ENCODE assay signal across 9 cellular contexts in the genomic region with DNA sequence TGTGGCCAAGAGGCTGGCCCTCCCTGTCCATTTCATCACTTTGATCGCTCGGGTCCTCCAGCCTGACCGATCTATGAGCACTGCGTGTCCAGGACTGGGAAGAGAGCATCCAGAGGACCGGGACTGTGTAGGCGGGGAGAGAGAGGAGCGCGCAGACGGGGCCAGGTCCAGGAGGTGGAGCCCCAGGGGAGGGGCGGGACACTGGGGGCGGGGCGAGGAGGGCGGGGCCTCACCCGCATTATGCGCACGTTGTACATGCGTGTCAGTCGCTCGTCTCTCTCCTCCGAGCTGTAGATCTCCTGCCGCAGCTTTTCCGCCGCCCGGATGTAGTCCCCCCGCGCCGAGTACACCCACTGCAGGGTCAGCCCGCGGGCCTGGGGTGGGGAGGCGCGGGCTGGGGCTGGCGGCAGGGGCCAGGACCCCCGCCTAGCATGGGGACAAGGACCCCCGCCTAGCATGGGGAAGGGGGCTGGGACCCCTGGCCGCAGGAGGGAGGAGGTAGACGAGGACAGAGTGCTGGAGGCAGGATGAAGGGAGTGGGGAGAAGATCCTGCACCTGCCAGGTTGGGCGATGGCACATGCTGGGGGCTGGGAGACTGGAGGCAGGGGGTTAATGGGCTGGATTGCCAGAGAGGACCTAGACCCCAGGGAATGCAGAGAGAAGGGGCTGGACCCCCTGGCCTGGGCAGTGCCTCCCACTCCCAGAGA. TPM values are rescaled to one million over a fixed set of nuclear protein-coding genes. Genes with fewer than 3 reads are reported as not detected.
DNase-seq lines count a peak whose midpoint lies in the region; ATAC-seq and TF ChIP-seq lines count a peak whose summit lies in the region.
"Had no signal": no experiment of that assay in that cellular context is flagged by ENCODE, and none has a peak within 500 bp of the region (broad histone marks: within the 10 kb centered on the region; RNA-seq: fewer than 3 reads in every experiment).

No MANE protein-coding gene starts in this region.

- DNase-seq in GM10248 (ENCODE audit: extremely low spot score) (peak; percentile 97), NCI-H2081 (lab: John Stamatoyannopoulos, UW) (peak; percentile 85), WTC11 (ENCODE audit: low spot score) (peak; percentile 87), mammary epithelial cell (peak; percentile 70), iris pigment epithelial cell (ENCODE audit: low read depth) (peak; percentile 88), DMS79 treated with DMSO at 0.1 percent for 48 hours (lab: John Stamatoyannopoulos, UW) (no peak)
- peak; percentile 76 to 83 for DNase-seq in stimulated activated CD4-positive, alpha-beta T cell treated with anti-CD3 and anti-CD28 coated beads, Interleukin-1b, Interleukin-23, amount 100 ng/mL, for 1 hour (ENCODE audit: low read depth in 2 of 2)

- no peak overlapping the region for H3K27ac Mint-ChIP-seq in WTC11

- H4K20me1 ChIP-seq in mammary epithelial cell (ENCODE audit: insufficient read depth, low read length), result no peaks in the 10 kb centered on the region

- intact Hi-C loops in mammary epithelial cell (cut with micrococcal nuclease), result no loop called here

- H3K27ac ChIP-seq in mammary epithelial cell (ENCODE audit: insufficient read depth, low read depth, low read length), result no peak overlapping the region

- no peaks in the 10 kb centered on the region for H3K36me3 Mint-ChIP-seq in WTC11

- POLR2A ChIA-PET in GM10248 (lab: Yijun Ruan, JAX), result no interaction called here
- POLR2A ChIA-PET in WTC11 (lab: Charles Lee), result no interaction called here

- H3K9me3 Mint-ChIP-seq in WTC11, result no peaks in the 10 kb centered on the region

- no peak overlapping the region for H3K9ac ChIP-seq in mammary epithelial cell (ENCODE audit: insufficient read depth, low read length)

- peak overlapping the region in 2 of 3 experiments; percentile 4 to 29 for H3K4me3 ChIP-seq in mammary epithelial cell (replicated peaks in 1 of 3; ENCODE audit: insufficient read depth in 1 of 3, low read depth in 2 of 3, low read length in 3 of 3)

- H3K27me3 ChIP-seq in mammary epithelial cell (ENCODE audit: insufficient read depth, low read length), result no peaks in the 10 kb centered on the region

- CTCF ChIA-PET in GM10248 (lab: Yijun Ruan, JAX), result interaction anchor here (1.1 to 2.7 kb wide), 7 partner anchors 8 to 157 kb away, joined by 3 to 10 read pairs (median 4); a partner anchor contains a TSS
- CTCF ChIA-PET in WTC11 (lab: Charles Lee), result interaction anchor here (0.6 to 2.6 kb wide), 13 partner anchors 13 to 1795 kb away, joined by 3 to 37 read pairs (median 5); a partner anchor contains a TSS
- CTCF ChIA-PET in mammary epithelial cell (lab: Charles Lee; ENCODE audit: low non-redundant PET), result no interaction called here

- H3K9me3 ChIP-seq in mammary epithelial cell (replicated peaks; ENCODE audit: insufficient read depth, low read length), result no peaks in the 10 kb centered on the region

- peak overlapping the region; percentile 69 for H2AFZ ChIP-seq in mammary epithelial cell (ENCODE audit: low read depth, low read length)

- peaks cover 22% of the 10 kb centered on the region for H3K27me3 Mint-ChIP-seq in WTC11 (ENCODE audit: low read depth)

- H3K4me1 ChIP-seq in mammary epithelial cell (ENCODE audit: insufficient read depth, low read length), result peaks cover 4% of the 10 kb centered on the region

- in situ Hi-C loops in mammary epithelial cell (cut with MboI; ENCODE audit: low sequenced_read_pairs in 2 of 2), result no loop called here

- H3K4me3 Mint-ChIP-seq in WTC11, result peak overlapping the region; percentile 65

- H3K36me3 ChIP-seq in mammary epithelial cell (ENCODE audit: insufficient read depth, low read length), result no peaks in the 10 kb centered on the region

- H3K79me2 ChIP-seq in mammary epithelial cell (ENCODE audit: insufficient read depth, low read length), result no peaks in the 10 kb centered on the region

- peak overlapping the region; percentile 87 for H3K4me2 ChIP-seq in mammary epithelial cell (ENCODE audit: insufficient read depth, low read depth, low read length)

- BruUV-seq in mammary epithelial cell (replicated peaks; lab: Mats Ljungman, UMichigan), result no TSS peak

- dilution Hi-C loops in mammary epithelial cell (cut with HindIII; ENCODE audit: low sequenced_read_pairs), result no loop called here

- H3K4me1 Mint-ChIP-seq in WTC11, result peaks cover 7% of the 10 kb centered on the region

- ATAC-seq in HG02678 (IDR thresholded peaks at IDR 0.05; ENCODE audit: unreplicated experiment), result peak; percentile 93
- ATAC-seq in WTC11, result peak; percentile 89

- TF ChIP-seq CTCF in GM10248 (IDR thresholded peaks at IDR 0.05; ENCODE audit: control extremely low read depth, extremely low read depth, low read depth, missing control alignments), result no peak
- no peak for TF ChIP-seq CTCF in WTC11 (IDR thresholded peaks at IDR 0.05)
- no peak for TF ChIP-seq CTCF in mammary epithelial cell (conservative IDR thresholded peaks at IDR 0.05 in 1 of 2, IDR thresholded peaks at IDR 0.05 in 1 of 2; ENCODE audit: extremely low read depth in 1 of 2, insufficient read depth in 1 of 2, low read depth in 1 of 2, low read length in 2 of 2)

- under 1% methylated on average over 13 of the region's 37 CpGs for WGBS in mammary epithelial cell (ENCODE audit: low coverage, missing lambda C conversion rate)

TF ChIP-seq in WTC11, 78 proteins besides CTCF, POLR2A, EP300 and RAD21:
- TF ChIP-seq SMAD3 (CRISPR knock-in tag; IDR thresholded peaks at IDR 0.05; ENCODE audit: borderline replicate concordance) (0 out of 2 replicates have a peak, but pooled peaks have one; percentile 29), SP1 (CRISPR knock-in tag; conservative IDR thresholded peaks at IDR 0.05) (peak; percentile 59; the same call in 1 of the 2 replicates), FOXP1 (CRISPR knock-in tag; IDR thresholded peaks at IDR 0.05; ENCODE audit: borderline replicate concordance) (peak; percentile 45; the same call in 1 of the 2 replicates), FOXK1 (CRISPR knock-in tag; IDR thresholded peaks at IDR 0.05) (no peak), ZNF121 (CRISPR knock-in tag; IDR thresholded peaks at IDR 0.05) (peak; percentile 83; the same call in 1 of the 2 replicates)
- TF ChIP-seq, protein P1, sequence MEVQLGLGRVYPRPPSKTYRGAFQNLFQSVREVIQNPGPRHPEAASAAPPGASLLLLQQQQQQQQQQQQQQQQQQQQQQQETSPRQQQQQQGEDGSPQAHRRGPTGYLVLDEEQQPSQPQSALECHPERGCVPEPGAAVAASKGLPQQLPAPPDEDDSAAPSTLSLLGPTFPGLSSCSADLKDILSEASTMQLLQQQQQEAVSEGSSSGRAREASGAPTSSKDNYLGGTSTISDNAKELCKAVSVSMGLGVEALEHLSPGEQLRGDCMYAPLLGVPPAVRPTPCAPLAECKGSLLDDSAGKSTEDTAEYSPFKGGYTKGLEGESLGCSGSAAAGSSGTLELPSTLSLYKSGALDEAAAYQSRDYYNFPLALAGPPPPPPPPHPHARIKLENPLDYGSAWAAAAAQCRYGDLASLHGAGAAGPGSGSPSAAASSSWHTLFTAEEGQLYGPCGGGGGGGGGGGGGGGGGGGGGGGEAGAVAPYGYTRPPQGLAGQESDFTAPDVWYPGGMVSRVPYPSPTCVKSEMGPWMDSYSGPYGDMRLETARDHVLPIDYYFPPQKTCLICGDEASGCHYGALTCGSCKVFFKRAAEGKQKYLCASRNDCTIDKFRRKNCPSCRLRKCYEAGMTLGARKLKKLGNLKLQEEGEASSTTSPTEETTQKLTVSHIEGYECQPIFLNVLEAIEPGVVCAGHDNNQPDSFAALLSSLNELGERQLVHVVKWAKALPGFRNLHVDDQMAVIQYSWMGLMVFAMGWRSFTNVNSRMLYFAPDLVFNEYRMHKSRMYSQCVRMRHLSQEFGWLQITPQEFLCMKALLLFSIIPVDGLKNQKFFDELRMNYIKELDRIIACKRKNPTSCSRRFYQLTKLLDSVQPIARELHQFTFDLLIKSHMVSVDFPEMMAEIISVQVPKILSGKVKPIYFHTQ (CRISPR knock-in tag; IDR thresholded peaks at IDR 0.05), result no peak
- TF ChIP-seq, protein P2, sequence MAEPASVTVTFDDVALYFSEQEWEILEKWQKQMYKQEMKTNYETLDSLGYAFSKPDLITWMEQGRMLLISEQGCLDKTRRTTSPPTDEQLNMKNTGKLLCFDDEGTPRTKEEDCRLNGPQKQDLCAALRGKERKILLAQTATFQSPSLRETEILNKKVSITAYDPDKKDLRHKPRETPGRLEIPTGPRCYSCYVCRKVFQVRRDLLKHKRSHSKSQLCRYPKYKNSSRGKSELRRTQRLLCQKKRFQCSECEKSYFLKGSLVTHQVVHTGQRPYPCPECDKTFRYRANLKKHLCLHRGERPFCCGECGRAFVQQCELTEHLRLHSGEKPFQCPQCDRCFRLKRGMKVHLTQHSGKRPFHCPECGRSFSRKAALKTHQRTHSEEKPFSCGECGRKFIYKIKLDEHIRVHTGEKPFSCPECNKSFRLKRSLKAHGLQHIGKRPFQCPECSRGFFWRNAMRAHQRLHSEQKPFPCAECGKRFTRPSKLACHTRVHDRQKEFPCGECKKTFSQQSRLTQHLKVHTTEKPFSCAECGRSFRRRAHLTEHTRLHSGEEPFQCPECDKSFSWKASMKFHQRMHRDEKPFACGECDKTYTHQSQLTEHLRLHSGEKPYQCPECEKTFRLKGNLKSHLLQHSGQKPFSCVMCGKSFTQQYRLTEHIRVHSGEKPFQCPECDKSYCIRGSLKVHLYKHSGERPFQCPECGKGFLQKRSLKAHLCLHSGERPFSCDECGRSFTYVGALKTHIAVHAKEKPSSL (CRISPR knock-in tag; conservative IDR thresholded peaks at IDR 0.05), result no peak

RNA-seq across cellular contexts. Expression of a gene that starts 14.3 kb away (rescaled TPM):
- total RNA-seq in WTC11 (2021), result 21.9 to 22.4 TPM (median 22.0 TPM) in 3 replicates
- total RNA-seq in mammary epithelial cell, result 10 to 100 TPM in 1 of 2 donors, 1 to 10 TPM in 1; 6.8 to 16.3 TPM
- polyA plus RNA-seq in mammary epithelial cell, result 15.7 TPM
- polyA minus RNA-seq in mammary epithelial cell, result 11.3 TPM

RNA-seq across cellular contexts. Expression of a gene that starts 14.7 kb away (rescaled TPM):
- total RNA-seq in WTC11 (2021) (5.7 to 7.1 TPM (median 5.8 TPM) in 3 replicates), mammary epithelial cell (under 1 TPM; 0.14 to 0.17 TPM)
- polyA plus RNA-seq in mammary epithelial cell, result 0.23 TPM
- not detected for polyA minus RNA-seq in mammary epithelial cell

RNA-seq across cellular contexts. Expression of a gene that starts 24.5 kb away (rescaled TPM):
- total RNA-seq in WTC11 (2021), result 53.5 to 74.8 TPM (median 70.4 TPM) in 3 replicates
- 1 to 10 TPM in 1 of 2 donors, under 1 TPM in 1; 0.67 to 6.9 TPM for total RNA-seq in mammary epithelial cell
- 0.86 TPM for polyA plus RNA-seq in mammary epithelial cell
- not detected for polyA minus RNA-seq in mammary epithelial cell

RNA-seq across cellular contexts. Expression of a gene that starts 29.6 kb away (rescaled TPM):
- total RNA-seq in WTC11 (2021) (0.96 to 1.3 TPM (median 0.99 TPM) in 3 replicates), mammary epithelial cell (not detected)
- polyA plus RNA-seq in mammary epithelial cell, result not detected
- not detected for polyA minus RNA-seq in mammary epithelial cell

RNA-seq across cellular contexts. Expression of a gene that starts 40.6 kb away (rescaled TPM):
- total RNA-seq in WTC11 (2021) (0.70 to 1.3 TPM (median 0.94 TPM) in 3 replicates), mammary epithelial cell (under 1 TPM; 0.17 to 0.45 TPM)
- 0.44 TPM for polyA plus RNA-seq in mammary epithelial cell
- polyA minus RNA-seq in mammary epithelial cell, result not detected
- total RNA-seq: temporal lobe had no signal
